1 cellular context compared by ENCODE assay signal in the genomic region with DNA sequence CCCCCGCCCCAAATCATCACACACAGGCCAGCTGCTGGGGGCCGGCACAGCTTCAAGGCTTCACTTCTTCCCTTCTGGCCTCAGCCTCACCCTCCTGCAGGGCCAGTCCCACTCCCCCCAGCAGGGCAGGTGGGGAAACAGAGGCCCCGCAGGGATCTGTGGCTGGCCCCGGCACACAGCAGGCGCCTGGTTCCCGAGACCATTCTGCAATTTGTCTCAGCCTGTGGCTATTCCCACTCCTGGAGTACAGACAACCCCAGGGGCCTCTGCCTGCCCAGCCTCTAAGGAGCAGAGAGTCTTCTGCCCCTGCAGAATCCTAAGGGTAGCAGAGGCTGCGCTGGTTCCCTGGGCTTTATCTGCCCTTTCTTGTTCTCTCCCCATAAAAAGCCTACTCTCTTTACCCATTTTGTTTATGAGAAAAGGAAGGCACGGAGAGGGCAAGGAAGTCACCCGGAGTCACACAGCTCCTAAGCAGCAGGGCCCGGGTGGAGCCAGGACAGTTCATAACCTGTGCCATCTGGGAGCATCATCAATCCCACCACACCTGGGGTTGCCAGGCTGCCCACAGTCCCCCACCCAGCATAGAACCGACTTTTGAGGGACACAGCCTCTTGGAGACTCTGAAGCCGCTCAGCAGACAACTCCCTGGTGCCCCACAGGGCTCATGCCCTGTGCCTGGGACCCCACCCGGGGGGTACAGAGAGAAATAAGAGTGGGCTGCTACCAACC.
TF ChIP-seq lines count a peak whose summit lies in the region.

No MANE protein-coding gene starts in this region.

TF ChIP-seq in H1, 55 proteins besides CTCF, POLR2A, EP300 and RAD21:
- TF ChIP-seq CEBPB (IDR thresholded peaks at IDR 0.05; ENCODE audit: low read depth, low read length) (no peak), SAP30 (IDR thresholded peaks at IDR 0.05; ENCODE audit: insufficient read depth, insufficient replicate concordance, low read length) (no peak), TCF12 (IDR thresholded peaks at IDR 0.05; ENCODE audit: low read depth, low read length) (no peak), NRF1 (IDR thresholded peaks at IDR 0.05; ENCODE audit: low read depth, low read length) (no peak), JUND (IDR thresholded peaks at IDR 0.05; ENCODE audit: low read length) (no peak), BCL11A (IDR thresholded peaks at IDR 0.05; ENCODE audit: low read depth in 2 of 2, low read length in 2 of 2) (no peak), KDM4A (IDR thresholded peaks at IDR 0.05; ENCODE audit: low read depth, low read length, severe bottlenecking) (no peak)
- TF ChIP-seq, protein P1, sequence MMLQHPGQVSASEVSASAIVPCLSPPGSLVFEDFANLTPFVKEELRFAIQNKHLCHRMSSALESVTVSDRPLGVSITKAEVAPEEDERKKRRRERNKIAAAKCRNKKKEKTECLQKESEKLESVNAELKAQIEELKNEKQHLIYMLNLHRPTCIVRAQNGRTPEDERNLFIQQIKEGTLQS (IDR thresholded peaks at IDR 0.05; ENCODE audit: insufficient read depth, low read depth, low read length), result no peak
- TF ChIP-seq, protein P2, sequence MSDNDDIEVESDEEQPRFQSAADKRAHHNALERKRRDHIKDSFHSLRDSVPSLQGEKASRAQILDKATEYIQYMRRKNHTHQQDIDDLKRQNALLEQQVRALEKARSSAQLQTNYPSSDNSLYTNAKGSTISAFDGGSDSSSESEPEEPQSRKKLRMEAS (IDR thresholded peaks at IDR 0.05), result no peak
